Comparison of ENCODE assay signal across 14 cellular contexts in genomic region chr21:42567181-42567560, GRCh38. TPM values are rescaled to one million over a fixed set of nuclear protein-coding genes. Genes with fewer than 3 reads are reported as not detected.
DNase-seq lines count a peak whose midpoint lies in the region; ATAC-seq and TF ChIP-seq lines count a peak whose summit lies in the region.
"Had no signal": no experiment of that assay in that cellular context is flagged by ENCODE, and none has a peak within 500 bp of the region (broad histone marks: within the 10 kb centered on the region; RNA-seq: fewer than 3 reads in every experiment).

No MANE protein-coding gene starts in this region.

- CTCF ChIA-PET in activated naive CD4-positive, alpha-beta T cell treated with anti-CD3 and anti-CD28 coated beads, Interleukin-2, amount 10 ng/mL, durations not matched to agents 7 days and 5 days (lab: Charles Lee): no interaction called here

- no peak for ATAC-seq in GM21619 (IDR thresholded peaks at IDR 0.05; ENCODE audit: unreplicated experiment)
- ATAC-seq: CD8-positive, alpha-beta T cell; HepG2; Right ventricle myocardium inferior had no signal

- H3K9me3 ChIP-seq in sigmoid colon: no peaks in the 10 kb centered on the region
- H3K9me3 ChIP-seq: BLaER1 treated with 17β-estradiol and CSF1 and Interleukin-3, amounts not matched to agents 10 nM and 100 nM had no signal

- H3K4me3 ChIP-seq in sigmoid colon: no peak overlapping the region
- H3K4me3 ChIP-seq: BLaER1 treated with 17β-estradiol and CSF1 and Interleukin-3, amounts not matched to agents 10 nM and 100 nM had no signal

- intact Hi-C loops in sigmoid colon (cut with DNase I): loop anchor here (10.0 kb wide), 1 partner anchor 48 kb away; no protein-coding TSS in a partner anchor

- peaks cover 9% of the 10 kb centered on the region for H3K36me3 Mint-ChIP-seq in activated naive CD4-positive, alpha-beta T cell treated with anti-CD3 and anti-CD28 coated beads, Interleukin-2, amount 10 ng/mL, durations not matched to agents 7 days and 5 days
- H3K36me3 Mint-ChIP-seq in glutamatergic neuron (ENCODE audit: unreplicated experiment): peaks cover 9% of the 10 kb centered on the region

- H3K4me3 Mint-ChIP-seq in activated naive CD4-positive, alpha-beta T cell treated with anti-CD3 and anti-CD28 coated beads, Interleukin-2, amount 10 ng/mL, durations not matched to agents 7 days and 5 days: no peak overlapping the region
- H3K4me3 Mint-ChIP-seq in glutamatergic neuron (ENCODE audit: unreplicated experiment): no peak overlapping the region
- H3K4me3 Mint-ChIP-seq: CD8-positive, alpha-beta T cell; H9 had no signal

- no peaks in the 10 kb centered on the region for H3K27me3 ChIP-seq in sigmoid colon

- H3K36me3 ChIP-seq in sigmoid colon: peaks cover 0 to 25% (median 0%) of the 10 kb centered on the region in 4 donors

- TF ChIP-seq CTCF in glutamatergic neuron (IDR thresholded peaks at IDR 0.05; ENCODE audit: partially characterized antibody, unreplicated experiment): no peak
- no peak for TF ChIP-seq CTCF in sigmoid colon (IDR thresholded peaks at IDR 0.05)

- no peak for TF ChIP-seq EP300 in sigmoid colon (IDR thresholded peaks at IDR 0.05)

- DNase-seq in activated naive CD4-positive, alpha-beta T cell treated with anti-CD3 and anti-CD28 coated beads, Interleukin-2, amount 10 ng/mL, durations not matched to agents 7 days and 5 days: peak; percentile 10
- no peak for DNase-seq in activated naive CD4-positive, alpha-beta T cell treated with Interleukin-2 at 50 U/mL for 16 hours
- DNase-seq in glutamatergic neuron (peak; percentile 4), sigmoid colon (peak; percentile 40), EL (no peak), activated gamma-delta T cell treated with Interleukin-2 at 50 U/mL for 16 hours (no peak)
- DNase-seq: Calu3, H9, KBM-7 had no signal

- H3K27ac ChIP-seq in sigmoid colon: no peak overlapping the region
- H3K27ac ChIP-seq: BLaER1 treated with 17β-estradiol and CSF1 and Interleukin-3, amounts not matched to agents 10 nM and 100 nM had no signal

- WGBS in sigmoid colon, 2 donors: 87 to 94% methylated on average over 11 of the region's 11 CpGs

- H3K4me1 ChIP-seq in sigmoid colon: no peaks in the 10 kb centered on the region

- no peak overlapping the region for H3K27ac Mint-ChIP-seq in activated naive CD4-positive, alpha-beta T cell treated with anti-CD3 and anti-CD28 coated beads, Interleukin-2, amount 10 ng/mL, durations not matched to agents 7 days and 5 days
- no peak overlapping the region for H3K27ac Mint-ChIP-seq in glutamatergic neuron (ENCODE audit: unreplicated experiment)
- H3K27ac Mint-ChIP-seq: CD8-positive, alpha-beta T cell; H9 had no signal

- H3K9me3 Mint-ChIP-seq in activated naive CD4-positive, alpha-beta T cell treated with anti-CD3 and anti-CD28 coated beads, Interleukin-2, amount 10 ng/mL, durations not matched to agents 7 days and 5 days: no peaks in the 10 kb centered on the region
- peaks cover 4% of the 10 kb centered on the region for H3K9me3 Mint-ChIP-seq in glutamatergic neuron (ENCODE audit: unreplicated experiment)
- H3K9me3 Mint-ChIP-seq: CD8-positive, alpha-beta T cell; H9 had no signal

- H3K4me1 Mint-ChIP-seq in activated naive CD4-positive, alpha-beta T cell treated with anti-CD3 and anti-CD28 coated beads, Interleukin-2, amount 10 ng/mL, durations not matched to agents 7 days and 5 days: no peaks in the 10 kb centered on the region
- H3K4me1 Mint-ChIP-seq in glutamatergic neuron (ENCODE audit: low read depth, unreplicated experiment): peaks cover 7% of the 10 kb centered on the region

- no peaks in the 10 kb centered on the region for H3K27me3 Mint-ChIP-seq in activated naive CD4-positive, alpha-beta T cell treated with anti-CD3 and anti-CD28 coated beads, Interleukin-2, amount 10 ng/mL, durations not matched to agents 7 days and 5 days
- H3K27me3 Mint-ChIP-seq in glutamatergic neuron (ENCODE audit: unreplicated experiment): no peaks in the 10 kb centered on the region

- no peak for TF ChIP-seq POLR2A in sigmoid colon (IDR thresholded peaks at IDR 0.05)

RNA-seq across cellular contexts. Expression of gene SLC37A1, which starts 53.5 kb away (rescaled TPM):
- total RNA-seq in glutamatergic neuron (ENCODE audit: unreplicated experiment) (65.7 TPM), sigmoid colon (1 to 10 TPM; 2.3 to 7.8 (median 5.0) TPM)
- 10 to 100 TPM; 21.0 to 98.5 (median 31.2) TPM for polyA plus RNA-seq in sigmoid colon

Comparison
In these comparisons a context has a peak if more than half of its experiments do, and no peak if none do; other contexts are left out.
1. DNase-seq: peak in activated naive CD4-positive, alpha-beta T cell treated with anti-CD3 and anti-CD28 coated beads, Interleukin-2, amount 10 ng/mL, durations not matched to agents 7 days and 5 days (single experiment), glutamatergic neuron (single experiment) and sigmoid colon (single experiment); none in activated naive CD4-positive, alpha-beta T cell treated with Interleukin-2 at 50 U/mL for 16 hours (single experiment), EL (single experiment) and activated gamma-delta T cell treated with Interleukin-2 at 50 U/mL for 16 hours (single experiment).